Comparison of ENCODE assay signal across 8 cellular contexts in genomic region chrX:152958047-152958446, GRCh38. TPM values are rescaled to one million over a fixed set of nuclear protein-coding genes. Genes with fewer than 3 reads are reported as not detected.
DNase-seq lines count a peak whose midpoint lies in the region; TF ChIP-seq lines count a peak whose summit lies in the region.

No MANE protein-coding gene starts in this region.

- peaks cover 6% of the 10 kb centered on the region for H3K4me1 Mint-ChIP-seq in activated CD4-positive, alpha-beta memory T cell treated with anti-CD3 and anti-CD28 coated beads for 36 hours (ENCODE audit: low read depth)

- intact Hi-C loops in activated CD4-positive, alpha-beta memory T cell treated with anti-CD3 and anti-CD28 coated beads for 36 hours (cut with micrococcal nuclease), result loop anchor here (1.0 to 2.0 kb wide), 5 partner anchors 17 to 711 kb away; partner anchors contain the start of gene HAUS7

- in situ Hi-C loops in ACHN (cut with HindIII; ENCODE audit: low pct_ligation_motif_present, low pct_unique_long_range_greater_than_20kb, low sequenced_read_pairs), result no loop called here

- H3K4me3 Mint-ChIP-seq in activated CD4-positive, alpha-beta memory T cell treated with anti-CD3 and anti-CD28 coated beads for 36 hours, result peak overlapping the region; percentile 51

- peak overlapping the region; percentile 87 for H3K27ac Mint-ChIP-seq in activated CD4-positive, alpha-beta memory T cell treated with anti-CD3 and anti-CD28 coated beads for 36 hours

- H3K4me3 ChIP-seq in HFF-Myc (replicated peaks; ENCODE audit: low read depth, low read length), result peak overlapping the region; percentile 35

- no peaks in the 10 kb centered on the region for H3K9me3 Mint-ChIP-seq in activated CD4-positive, alpha-beta memory T cell treated with anti-CD3 and anti-CD28 coated beads for 36 hours

- CTCF ChIA-PET in activated CD4-positive, alpha-beta memory T cell treated with anti-CD3 and anti-CD28 coated beads for 36 hours (lab: Charles Lee), result interaction anchor here (1.0 to 2.7 kb wide), 7 partner anchors 10 to 710 kb away, joined by 3 to 16 read pairs (median 4); no protein-coding TSS in a partner anchor

- POLR2A ChIA-PET in activated CD4-positive, alpha-beta memory T cell treated with anti-CD3 and anti-CD28 coated beads for 36 hours (lab: Charles Lee), result no interaction called here

- no peak for TF ChIP-seq CTCF in HFF-Myc (IDR thresholded peaks at IDR 0.05; ENCODE audit: low read depth, low read length, missing control alignments)

- H3K27me3 Mint-ChIP-seq in activated CD4-positive, alpha-beta memory T cell treated with anti-CD3 and anti-CD28 coated beads for 36 hours, result no peaks in the 10 kb centered on the region

- no peaks in the 10 kb centered on the region for H3K36me3 Mint-ChIP-seq in activated CD4-positive, alpha-beta memory T cell treated with anti-CD3 and anti-CD28 coated beads for 36 hours

- peak; percentile 13 for DNase-seq in ACHN
- DNase-seq in HFF-Myc (ENCODE audit: extremely low read depth, low read depth), result no peak
- no peak for DNase-seq in activated CD4-positive, alpha-beta memory T cell treated with anti-CD3 and anti-CD28 coated beads for 36 hours
- peak; percentile 16 for DNase-seq in medulla oblongata (ENCODE audit: extremely low spot score)
- no peak for DNase-seq in NCI-H82 treated with DMSO at 0.1 percent for 48 hours (lab: John Stamatoyannopoulos, UW; ENCODE audit: unreplicated experiment)
- DNase-seq in NCI-H524 treated with DMSO at 0.1 percent for 48 hours (lab: John Stamatoyannopoulos, UW), result no peak
- DNase-seq in dedifferentiated amniotic fluid mesenchymal stem cell (ENCODE audit: extremely low spot score), result no peak
- no peak for DNase-seq in COLO829 (ENCODE audit: low spot score)

RNA-seq across cellular contexts. Expression of gene PNMA5, which starts 35.9 kb away (rescaled TPM):
- total RNA-seq in activated CD4-positive, alpha-beta memory T cell treated with anti-CD3 and anti-CD28 coated beads for 36 hours, result under 1 TPM in 1 of 2 experiments, not detected in 1; 0.10 TPM

Comparison
In these comparisons a context has a peak if more than half of its experiments do, and no peak if none do; other contexts are left out.
1. DNase-seq: peak in ACHN (single experiment) and medulla oblongata (single experiment); none in HFF-Myc (single experiment), activated CD4-positive, alpha-beta memory T cell treated with anti-CD3 and anti-CD28 coated beads for 36 hours (single experiment), NCI-H82 treated with DMSO at 0.1 percent for 48 hours (single experiment), NCI-H524 treated with DMSO at 0.1 percent for 48 hours (single experiment), dedifferentiated amniotic fluid mesenchymal stem cell (single experiment) and COLO829 (single experiment).